25 cellular contexts compared by ENCODE assay signal in the genomic region with DNA sequence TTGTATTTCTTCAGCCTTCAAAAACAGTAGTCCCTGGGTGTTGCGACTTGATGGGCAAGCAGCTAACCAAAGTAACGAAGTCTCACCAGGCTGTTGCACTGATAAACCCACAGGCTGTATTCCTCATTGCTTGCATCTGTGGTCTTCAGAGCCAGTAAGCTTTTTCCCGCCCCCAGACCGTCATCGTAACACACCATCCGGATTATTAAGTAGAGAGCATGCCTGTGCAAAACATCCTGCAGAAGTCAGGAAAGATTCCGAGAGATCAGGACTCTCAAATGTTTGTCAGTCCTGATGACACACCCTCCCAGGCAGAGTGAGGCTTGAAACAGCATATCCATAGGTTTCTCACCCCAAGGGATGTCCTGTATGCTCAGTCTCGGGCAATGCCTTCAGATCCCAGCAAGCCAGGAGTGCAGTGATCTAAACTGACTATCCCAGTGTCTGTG. TPM values are rescaled to one million over a fixed set of nuclear protein-coding genes. Genes with fewer than 3 reads are reported as not detected.
DNase-seq lines count a peak whose midpoint lies in the region; ATAC-seq and TF ChIP-seq lines count a peak whose summit lies in the region.
"Had no signal": no experiment of that assay in that cellular context is flagged by ENCODE, and none has a peak within 500 bp of the region (broad histone marks: within the 10 kb centered on the region; RNA-seq: fewer than 3 reads in every experiment).

No MANE protein-coding gene starts in this region.

- peak overlapping the region; percentile 82 for H3K9ac ChIP-seq in adipocyte (ENCODE audit: low read length)
- H3K9ac ChIP-seq: GM23248 had no signal

- H3K4me1 ChIP-seq in adipocyte (ENCODE audit: control insufficient read depth, insufficient read depth, low read length): peaks cover 49% of the 10 kb centered on the region
- H3K4me1 ChIP-seq in foreskin keratinocyte: peaks cover 14% of the 10 kb centered on the region
- H3K4me1 ChIP-seq: colonic mucosa, SJSA1 had no signal

- no peaks in the 10 kb centered on the region for H3K27me3 ChIP-seq in adipocyte (replicated peaks; ENCODE audit: control insufficient read depth, insufficient read depth, low read length)
- H3K27me3 ChIP-seq in foreskin keratinocyte: no peaks in the 10 kb centered on the region
- H3K27me3 ChIP-seq: brain microvascular endothelial cell, colonic mucosa, MG63, SJSA1 had no signal

- no peaks in the 10 kb centered on the region for H3K9me3 ChIP-seq in adipocyte (ENCODE audit: control insufficient read depth, low read length)
- H3K9me3 ChIP-seq: colonic mucosa, MG63, SJSA1 had no signal

- intact Hi-C loops in sciatic nerve (cut with DNase I): no loop called here

- ATAC-seq in foreskin keratinocyte (peak; percentile 73), sciatic nerve (peak; percentile 30), HG03025 (IDR thresholded peaks at IDR 0.05; ENCODE audit: low FRiP score, unreplicated experiment) (no peak)
- ATAC-seq: activated naive CD8-positive, alpha-beta T cell treated with anti-CD3 and anti-CD28 coated beads, Interleukin-2, amount 50 U/mL, for 24 hours; K562; stimulated activated naive CD8-positive, alpha-beta T cell treated with anti-CD3 and anti-CD28 coated beads, Interleukin-15, amount 100 ng/mL, for 72 hours; T-cell had no signal

- peaks cover 55% of the 10 kb centered on the region for H3K36me3 ChIP-seq in adipocyte (ENCODE audit: control insufficient read depth, insufficient read depth, low read length, severe bottlenecking)
- H3K36me3 ChIP-seq: colonic mucosa had no signal

- TF ChIP-seq CTCF in foreskin keratinocyte (conservative IDR thresholded peaks at IDR 0.05): no peak
- no peak for TF ChIP-seq CTCF in GM10266 (IDR thresholded peaks at IDR 0.05; ENCODE audit: control insufficient read depth, insufficient read depth, low read depth, missing control alignments)

- no peak overlapping the region for H3K4me3 ChIP-seq in adipocyte (ENCODE audit: low read length)
- H3K4me3 ChIP-seq: colonic mucosa, GM23248, K562, lung, MG63, SJSA1 had no signal

- DNase-seq in NCI-H82 treated with DMSO at 0.1 percent for 48 hours (lab: John Stamatoyannopoulos, UW; ENCODE audit: unreplicated experiment): peak; percentile 3
- no peak for DNase-seq in adipocyte (ENCODE audit: low read depth)
- peak; percentile 76 to 80 for DNase-seq in foreskin keratinocyte
- peak; percentile 33 for DNase-seq in sciatic nerve (ENCODE audit: low spot score)
- no peak for DNase-seq in GM10266 (ENCODE audit: extremely low spot score)
- DNase-seq in activated CD4-positive, alpha-beta T cell treated with anti-CD3 and anti-CD28 coated beads, Interleukin-2, amount 50 U/mL, for 4 hours: no peak
- no peak for DNase-seq in stimulated activated CD4-positive, alpha-beta T cell treated with anti-CD3 and anti-CD28 coated beads, Interleukin-1b, Interleukin-23, amount 100 ng/mL, for 48 hours
- DNase-seq: activated CD4-positive, CD25-positive, alpha-beta regulatory T cell treated with anti-CD3 and anti-CD28 coated beads, Interleukin-2, amount 50 U/mL, for 72 hours; activated gamma-delta T cell treated with Interleukin-2 at 50 U/mL for 16 hours; activated naive CD8-positive, alpha-beta T cell treated with anti-CD3 and anti-CD28 coated beads, Interleukin-2, amount 50 U/mL, for 24 hours; activated T-cell treated with anti-CD3 and anti-CD28 coated beads, Interleukin-2, amount 50 U/mL, for 24 hours; brain microvascular endothelial cell; colonic mucosa; DMS153; effector memory CD4-positive, alpha-beta T cell; GM23248; MG63; NCI-H510A; stimulated activated naive CD8-positive, alpha-beta T cell treated with anti-CD3 and anti-CD28 coated beads, Interleukin-15, amount 100 ng/mL, for 72 hours; T-cell; trophoblast cell had no signal

- H3K27ac ChIP-seq in foreskin keratinocyte: no peak overlapping the region
- H3K27ac ChIP-seq: brain microvascular endothelial cell, colonic mucosa, GM23248, SJSA1 had no signal

RNA-seq across cellular contexts. Expression of a gene that starts 15.9 kb away (rescaled TPM):
- total RNA-seq in foreskin keratinocyte: 75.7 and 90.2 TPM in 2 replicates
- 154 and 195 TPM in 2 replicates for polyA plus RNA-seq in foreskin keratinocyte
- 163 TPM for total RNA-seq in sciatic nerve

RNA-seq across cellular contexts. Expression of a gene that starts 16.1 kb away (rescaled TPM):
- total RNA-seq in foreskin keratinocyte (59.3 and 60.7 TPM in 2 replicates), sciatic nerve (16.0 TPM)
- 34.9 and 38.9 TPM in 2 replicates for polyA plus RNA-seq in foreskin keratinocyte

Comparison
In these comparisons a context has a peak if more than half of its experiments do, and no peak if none do; other contexts are left out.
1. DNase-seq: peak in NCI-H82 treated with DMSO at 0.1 percent for 48 hours (single experiment), foreskin keratinocyte (2 of 2) and sciatic nerve (single experiment); none in adipocyte (single experiment), GM10266 (single experiment), activated CD4-positive, alpha-beta T cell treated with anti-CD3 and anti-CD28 coated beads, Interleukin-2, amount 50 U/mL, for 4 hours (0 of 2) and stimulated activated CD4-positive, alpha-beta T cell treated with anti-CD3 and anti-CD28 coated beads, Interleukin-1b, Interleukin-23, amount 100 ng/mL, for 48 hours (single experiment).